ENCODE assay signal across 21 cellular contexts in genomic region chr6:89615882-89616281, GRCh38. TPM values are rescaled to one million over a fixed set of nuclear protein-coding genes. Genes with fewer than 3 reads are reported as not detected.
DNase-seq lines count a peak whose midpoint lies in the region; ATAC-seq and TF ChIP-seq lines count a peak whose summit lies in the region.
"Had no signal": no experiment of that assay in that cellular context is flagged by ENCODE, and none has a peak within 500 bp of the region (broad histone marks: within the 10 kb centered on the region; RNA-seq: fewer than 3 reads in every experiment).

No MANE protein-coding gene starts in this region.

- peak; percentile 30 for DNase-seq in activated CD8-positive, alpha-beta memory T cell treated with anti-CD3 and anti-CD28 coated beads, Interleukin-2, amount 50 U/mL, for 48 hours
- no peak for DNase-seq in activated CD8-positive, alpha-beta memory T cell treated with anti-CD3 and anti-CD28 coated beads, Interleukin-2, amount 50 U/mL, for 4 hours
- DNase-seq in ELF-1 (ENCODE audit: low read depth, low spot score) = peak; percentile 39
- DNase-seq in ecto neural progenitor cell (ENCODE audit: low spot score) = peak; percentile 39
- no peak for DNase-seq in hepatic stellate cell (ENCODE audit: low spot score)
- DNase-seq in activated CD8-positive, alpha-beta T cell treated with anti-CD3 and anti-CD28 coated beads for 36 hours = no peak
- DNase-seq: 8988T; ACHN; AML-193; BE2C; CD4-positive, alpha-beta T cell; CD8-positive, alpha-beta memory T cell; DMS 273 treated with DMSO at 0.1 percent for 48 hours; DMS79; EL; GF-D8; H9 had no signal

- CTCF ChIA-PET in activated CD8-positive, alpha-beta T cell treated with anti-CD3 and anti-CD28 coated beads for 36 hours (lab: Charles Lee) = interaction anchor here (1.1 to 1.6 kb wide), 2 partner anchors 183 to 244 kb away, joined by 3 to 4 read pairs; partner anchors contain the start of gene ANKRD6

- ATAC-seq in activated CD8-positive, alpha-beta T cell treated with anti-CD3 and anti-CD28 coated beads for 36 hours = no peak
- ATAC-seq: A549, GM23338, HCT116 had no signal

- H3K27ac Mint-ChIP-seq in activated CD8-positive, alpha-beta T cell treated with anti-CD3 and anti-CD28 coated beads for 36 hours = no peak overlapping the region
- H3K27ac Mint-ChIP-seq: CD14-positive monocyte; CD4-positive, alpha-beta T cell; GM23338 had no signal

- H3K36me3 Mint-ChIP-seq in activated CD8-positive, alpha-beta T cell treated with anti-CD3 and anti-CD28 coated beads for 36 hours (ENCODE audit: low read depth) = no peaks in the 10 kb centered on the region
- H3K36me3 Mint-ChIP-seq: CD14-positive monocyte had no signal

- H3K27me3 Mint-ChIP-seq in activated CD8-positive, alpha-beta T cell treated with anti-CD3 and anti-CD28 coated beads for 36 hours = no peaks in the 10 kb centered on the region
- H3K27me3 Mint-ChIP-seq: CD4-positive, alpha-beta T cell; CD8-positive, alpha-beta memory T cell had no signal

- TF ChIP-seq CTCF in activated CD8-positive, alpha-beta T cell treated with anti-CD3 and anti-CD28 coated beads for 36 hours (IDR thresholded peaks at IDR 0.05) = no peak

- intact Hi-C loops in activated CD8-positive, alpha-beta T cell treated with anti-CD3 and anti-CD28 coated beads for 36 hours (cut with micrococcal nuclease) = no loop called here

- H3K9me3 Mint-ChIP-seq in activated CD8-positive, alpha-beta T cell treated with anti-CD3 and anti-CD28 coated beads for 36 hours = no peaks in the 10 kb centered on the region
- H3K9me3 Mint-ChIP-seq: CD4-positive, alpha-beta T cell; CD8-positive, alpha-beta memory T cell; GM23338; H9 had no signal

- no peak overlapping the region for H3K4me3 Mint-ChIP-seq in activated CD8-positive, alpha-beta T cell treated with anti-CD3 and anti-CD28 coated beads for 36 hours
- H3K4me3 Mint-ChIP-seq: CD14-positive monocyte; CD4-positive, alpha-beta T cell; CD8-positive, alpha-beta memory T cell; GM23338; H9 had no signal

- H3K4me1 Mint-ChIP-seq in activated CD8-positive, alpha-beta T cell treated with anti-CD3 and anti-CD28 coated beads for 36 hours (ENCODE audit: low read depth) = no peaks in the 10 kb centered on the region
- H3K4me1 Mint-ChIP-seq: CD8-positive, alpha-beta memory T cell had no signal

- POLR2A ChIA-PET in activated CD8-positive, alpha-beta T cell treated with anti-CD3 and anti-CD28 coated beads for 36 hours (lab: Charles Lee) = no interaction called here

RNA-seq across cellular contexts. Expression of gene LYRM2, which starts 22.7 kb away (rescaled TPM):
- total RNA-seq in activated CD8-positive, alpha-beta T cell treated with anti-CD3 and anti-CD28 coated beads for 36 hours = 10 to 100 TPM; 23.6 to 23.7 TPM

Comparison
In these comparisons a context has a peak if more than half of its experiments do, and no peak if none do; other contexts are left out.
1. DNase-seq: peak in activated CD8-positive, alpha-beta memory T cell treated with anti-CD3 and anti-CD28 coated beads, Interleukin-2, amount 50 U/mL, for 48 hours (single experiment), ELF-1 (single experiment) and ecto neural progenitor cell (single experiment); none in activated CD8-positive, alpha-beta memory T cell treated with anti-CD3 and anti-CD28 coated beads, Interleukin-2, amount 50 U/mL, for 4 hours (single experiment), hepatic stellate cell (single experiment) and activated CD8-positive, alpha-beta T cell treated with anti-CD3 and anti-CD28 coated beads for 36 hours (single experiment).